1 cellular context compared by ENCODE assay signal in the genomic region with DNA sequence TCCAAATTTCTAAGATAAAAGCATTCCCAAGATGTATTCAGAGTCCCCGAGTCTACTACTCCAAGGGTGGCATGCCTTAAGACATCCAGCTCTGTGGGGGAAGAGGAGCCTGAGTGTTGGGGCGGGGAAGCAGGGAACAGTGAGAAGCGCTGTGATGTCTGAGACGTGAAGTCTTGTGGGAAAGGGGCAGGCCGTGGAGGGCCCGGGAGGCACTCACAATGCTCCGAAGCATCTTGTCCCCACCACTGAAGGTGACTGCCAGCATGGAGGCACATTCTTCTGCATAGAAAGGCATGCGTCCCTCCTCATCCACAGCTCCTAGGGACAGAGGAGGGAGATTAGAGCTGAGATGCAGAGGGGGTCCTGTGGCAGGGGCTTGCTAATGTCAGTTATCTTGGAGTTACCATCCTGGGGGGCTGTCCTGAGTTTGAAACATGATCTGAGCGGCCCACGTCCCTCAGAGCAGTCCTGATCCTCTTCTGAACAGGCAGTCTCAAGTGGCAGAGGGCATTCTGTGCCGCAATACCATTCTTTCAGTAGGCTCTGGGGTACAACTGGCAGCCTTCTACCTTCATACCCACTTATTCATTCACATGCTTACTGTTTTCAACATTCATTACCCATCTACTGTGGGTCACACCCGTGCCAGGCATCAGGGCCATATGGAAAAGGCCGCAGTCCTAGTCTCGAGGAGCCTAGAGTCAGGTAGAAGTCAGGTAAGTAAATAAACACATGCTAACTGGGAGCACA.
TF ChIP-seq lines count a peak whose summit lies in the region.

No MANE protein-coding gene starts in this region.

TF ChIP-seq in IMR-90, 13 proteins besides CTCF, POLR2A, EP300 and RAD21:
- TF ChIP-seq NFE2L2 (IDR thresholded peaks at IDR 0.05; ENCODE audit: low read depth, low read length) (no peak), SMC3 (IDR thresholded peaks at IDR 0.05; ENCODE audit: low read depth, low read length) (no peak)
